12 cellular contexts compared by ENCODE assay signal in the genomic region with DNA sequence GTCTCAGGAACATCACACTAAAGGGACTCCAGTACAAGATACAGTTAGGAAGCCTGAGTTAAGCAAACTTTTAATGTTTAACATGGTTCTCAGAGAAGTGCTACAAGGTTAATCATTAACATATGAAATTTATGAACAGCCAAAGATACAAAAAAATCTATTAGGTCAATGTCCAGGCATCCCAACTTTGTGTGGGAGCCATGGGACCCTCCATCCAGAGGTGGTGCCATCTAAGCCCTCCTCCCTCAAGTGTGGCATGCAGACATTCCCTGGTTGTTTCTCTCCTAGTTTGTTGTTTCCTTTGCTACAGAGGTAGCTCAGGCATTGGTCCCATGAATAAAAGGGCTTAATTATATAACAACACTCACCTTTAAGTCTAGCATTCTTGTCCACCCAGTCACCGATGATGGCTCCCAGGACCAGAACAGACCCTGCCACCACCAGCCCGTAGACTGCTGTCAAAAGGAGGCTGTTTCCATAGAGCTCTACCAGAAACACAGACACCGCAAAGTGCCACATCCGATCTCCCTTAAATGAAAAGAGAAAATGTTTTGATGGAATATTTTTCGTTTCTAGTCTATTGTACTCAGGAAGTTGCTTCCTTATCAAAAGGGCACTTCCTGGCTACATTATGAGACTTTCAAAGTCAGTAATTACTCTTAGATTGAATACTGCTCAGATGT. TPM values are rescaled to one million over a fixed set of nuclear protein-coding genes. Genes with fewer than 3 reads are reported as not detected.
DNase-seq lines count a peak whose midpoint lies in the region; ATAC-seq and TF ChIP-seq lines count a peak whose summit lies in the region.
"Had no signal": no experiment of that assay in that cellular context is flagged by ENCODE, and none has a peak within 500 bp of the region (broad histone marks: within the 10 kb centered on the region; RNA-seq: fewer than 3 reads in every experiment).

No MANE protein-coding gene starts in this region.

- no peak for TF ChIP-seq CTCF in right atrium auricular region (IDR thresholded peaks at IDR 0.05)
- no peak for TF ChIP-seq CTCF in gastroesophageal sphincter (IDR thresholded peaks at IDR 0.05)
- TF ChIP-seq CTCF in MM.1S (IDR thresholded peaks at IDR 0.05; ENCODE audit: low read length) = no peak

- H3K27ac Mint-ChIP-seq in naive thymus-derived CD8-positive, alpha-beta T cell = peak overlapping the region in 7 of 10 donors; percentile 2 to 70 (median 33)

- H3K27me3 ChIP-seq in right atrium auricular region (no peaks in the 10 kb centered on the region), gastroesophageal sphincter (no peaks in the 10 kb centered on the region), MM.1S (replicated peaks; ENCODE audit: insufficient read depth, low read length) (no peaks in the 10 kb centered on the region)

- H3K27me3 Mint-ChIP-seq in naive thymus-derived CD8-positive, alpha-beta T cell = peaks cover 0 to 5% (median 0%) of the 10 kb centered on the region in 5 donors

- H3K9me2 ChIP-seq in MM.1S (replicated peaks; ENCODE audit: insufficient read depth, low read length) = no peaks in the 10 kb centered on the region

- H3K4me1 Mint-ChIP-seq in naive thymus-derived CD8-positive, alpha-beta T cell = peaks cover 11 to 37% (median 29%) of the 10 kb centered on the region in 4 donors

- H3K79me2 ChIP-seq in MM.1S (ENCODE audit: low read length) = no peaks in the 10 kb centered on the region

- no peaks in the 10 kb centered on the region for H3K9me3 ChIP-seq in right atrium auricular region
- H3K9me3 ChIP-seq in gastroesophageal sphincter = no peaks in the 10 kb centered on the region
- no peaks in the 10 kb centered on the region for H3K9me3 ChIP-seq in MM.1S (replicated peaks; ENCODE audit: insufficient read depth, low read length)

- H3K27ac ChIP-seq in right atrium auricular region (peak overlapping the region; percentile 57 to 63), gastroesophageal sphincter (peak overlapping the region in 3 of 4 donors; percentile 24 to 52 (median 45)), MM.1S (ENCODE audit: low read length) (no peak overlapping the region)
- H3K27ac ChIP-seq: RWPE1 had no signal

- no peaks in the 10 kb centered on the region for H3K9me3 Mint-ChIP-seq in naive thymus-derived CD8-positive, alpha-beta T cell

- DNase-seq in right atrium auricular region (ENCODE audit: low spot score) (no peak), Right ventricle myocardium superior (no peak), NCI-H446 treated with DMSO at 0.1 percent for 48 hours (lab: John Stamatoyannopoulos, UW) (no peak), MM.1S (no peak), MV-4-11 (lab: John Stamatoyannopoulos, UW) (no peak)
- DNase-seq in naive thymus-derived CD8-positive, alpha-beta T cell = no peak
- DNase-seq: amygdala, NCI-H1436 treated with DMSO at 0.1 percent for 48 hours, NCI-H69 had no signal

- 65 to 83% methylated on average over 5 of the region's 5 CpGs for WGBS in gastroesophageal sphincter (ENCODE audit: low coverage in 1 of 2), 2 donors

- POLR2A ChIA-PET in naive thymus-derived CD8-positive, alpha-beta T cell (lab: Charles Lee) = no interaction called here

- TF ChIP-seq EP300 in gastroesophageal sphincter (IDR thresholded peaks at IDR 0.05) = no peak

- no peak overlapping the region for H2AFZ ChIP-seq in MM.1S (ENCODE audit: low read length)

- H3K9ac ChIP-seq in MM.1S (ENCODE audit: low read length) = no peak overlapping the region

- H3F3A ChIP-seq in MM.1S (ENCODE audit: insufficient read depth, low read length) = no peaks in the 10 kb centered on the region

- H3K36me3 Mint-ChIP-seq in naive thymus-derived CD8-positive, alpha-beta T cell = peaks cover 0 to 47% (median 8%) of the 10 kb centered on the region in 3 donors

- H3K4me3 ChIP-seq in right atrium auricular region (peak overlapping the region in 1 of 2 donors; percentile 12), gastroesophageal sphincter (peak overlapping the region in 1 of 2 donors; percentile 24), MM.1S (ENCODE audit: low read length) (no peak overlapping the region)

- H3K36me3 ChIP-seq in right atrium auricular region (peaks cover 50% of the 10 kb centered on the region), gastroesophageal sphincter (peaks cover 3 to 52% of the 10 kb centered on the region in 2 donors), MM.1S (replicated peaks; ENCODE audit: insufficient read depth, low read length) (no peaks in the 10 kb centered on the region)

- intact Hi-C loops in Right ventricle myocardium superior (cut with DNase I) = loop anchor here (10.0 kb wide), 1 partner anchor 110 kb away; no protein-coding TSS in a partner anchor

- no peaks in the 10 kb centered on the region; the same call in 1 of the 2 replicates for H4K20me1 ChIP-seq in MM.1S (ENCODE audit: insufficient read depth, low read length)

- no peak for ATAC-seq in Right ventricle myocardium superior (ENCODE audit: poor library complexity)
- ATAC-seq in gastroesophageal sphincter = no peak
- ATAC-seq in naive thymus-derived CD8-positive, alpha-beta T cell = no peak
- ATAC-seq in HG03039 (IDR thresholded peaks at IDR 0.05; ENCODE audit: unreplicated experiment) = no peak

- no peak overlapping the region for H3K4me2 ChIP-seq in MM.1S (ENCODE audit: low read depth, low read length)

- H3K4me3 Mint-ChIP-seq in naive thymus-derived CD8-positive, alpha-beta T cell = no peak overlapping the region

- H3K4me1 ChIP-seq in right atrium auricular region (peaks cover 0 to 69% of the 10 kb centered on the region in 2 donors), gastroesophageal sphincter (peaks cover 2 to 98% (median 9%) of the 10 kb centered on the region in 3 donors), MM.1S (ENCODE audit: low read length) (no peaks in the 10 kb centered on the region)

- no peak for TF ChIP-seq POLR2A in gastroesophageal sphincter (IDR thresholded peaks at IDR 0.05)

RNA-seq across cellular contexts. Expression of gene SLC40A1, which starts 5.7 kb away (rescaled TPM):
- total RNA-seq in right atrium auricular region (100 to 1,000 TPM in 1 of 2 donors, 10 to 100 TPM in 1; 57.7 to 132 TPM), Right ventricle myocardium superior (48.2 TPM), gastroesophageal sphincter (10 to 100 TPM; 32.1 to 96.3 (median 57.2) TPM)
- 10 to 100 TPM; 18.2 to 18.4 TPM for total RNA-seq in naive thymus-derived CD8-positive, alpha-beta T cell
- polyA plus RNA-seq in naive thymus-derived CD8-positive, alpha-beta T cell = 10 to 100 TPM; 33.8 to 40.3 (median 37.4) TPM
